ENCODE assay signal across 22 cellular contexts in genomic region chr7:15707570-15707969, GRCh38. TPM values are rescaled to one million over a fixed set of nuclear protein-coding genes. Genes with fewer than 3 reads are reported as not detected.
"Had no signal": no experiment of that assay in that cellular context is flagged by ENCODE, and none has a peak within 500 bp of the region (broad histone marks: within the 10 kb centered on the region; RNA-seq: fewer than 3 reads in every experiment).

No MANE protein-coding gene starts in this region.

- ATAC-seq: effector memory CD8-positive, alpha-beta T cell; esophagus mucosa; gastroesophageal sphincter; heart left ventricle; left cardiac atrium; left lung; naive thymus-derived CD4-positive, alpha-beta T cell; sciatic nerve; stimulated activated effector memory CD8-positive, alpha-beta T cell treated with anti-CD3 and anti-CD28 coated beads, Interleukin-12 subunit alpha, Interleukin-12 subunit beta, amount 100 ng/mL, for 72 hours had no signal

- DNase-seq: effector memory CD8-positive, alpha-beta T cell; foreskin fibroblast; heart left ventricle; left cardiac atrium; left lung; mammary epithelial cell; mesendoderm; midbrain; naive thymus-derived CD4-positive, alpha-beta T cell; stimulated activated CD4-positive, alpha-beta T cell treated with anti-CD3 and anti-CD28 coated beads, Interleukin-12 subunit alpha, Interleukin-12 subunit beta, amount 100 ng/mL, for 4 hours; stimulated activated CD4-positive, alpha-beta T cell treated with anti-CD3 and anti-CD28 coated beads, Interleukin-1b, Interleukin-23, amount 100 ng/mL, for 48 hours; stimulated activated CD4-positive, alpha-beta T cell treated with anti-CD3 and anti-CD28 coated beads, Interleukin-4, amount 100 ng/mL, for 24 hours; stimulated activated naive CD4-positive, alpha-beta T cell treated with Interleukin-2 at 50 U/mL for 16 hours; stomach; thyroid gland; trophoblast cell had no signal

RNA-seq across cellular contexts. Expression of gene MEOX2, which starts 21.1 kb away (rescaled TPM):
- total RNA-seq: kidney epithelial cell; mammary epithelial cell; naive thymus-derived CD4-positive, alpha-beta T cell; smooth muscle cell had no signal
